ENCODE assay signal across 18 cellular contexts in the genomic region with DNA sequence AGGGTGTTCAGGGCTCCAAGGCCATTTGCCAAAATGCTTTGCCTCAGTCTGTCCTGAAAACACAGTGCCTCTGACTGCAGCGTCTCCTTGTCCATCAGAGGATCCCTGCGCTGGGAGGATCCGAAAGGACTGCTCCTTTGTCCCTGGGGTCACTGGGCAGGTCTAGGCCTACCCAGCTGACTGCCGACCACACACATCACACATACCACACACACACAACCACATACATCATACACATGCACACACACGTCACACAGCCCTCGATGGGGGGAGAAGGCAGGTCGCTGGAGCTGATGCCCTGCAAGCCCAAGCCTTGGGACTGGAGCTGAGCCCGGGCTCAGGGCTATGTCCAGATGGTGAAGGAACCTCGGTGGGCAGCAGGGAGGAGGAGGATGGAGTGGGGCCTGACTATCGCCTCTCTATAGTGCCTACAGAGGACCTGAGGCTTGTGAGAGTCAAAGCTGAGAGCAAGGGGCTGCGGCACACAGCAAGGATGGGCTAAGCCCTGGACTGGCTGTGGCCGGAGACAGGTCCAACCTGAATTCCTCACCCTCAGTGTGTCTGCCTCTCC. TPM values are rescaled to one million over a fixed set of nuclear protein-coding genes. Genes with fewer than 3 reads are reported as not detected.
DNase-seq lines count a peak whose midpoint lies in the region; ATAC-seq, FAIRE-seq and TF ChIP-seq lines count a peak whose summit lies in the region.
"Had no signal": no experiment of that assay in that cellular context is flagged by ENCODE, and none has a peak within 500 bp of the region (broad histone marks: within the 10 kb centered on the region; RNA-seq: fewer than 3 reads in every experiment).

No MANE protein-coding gene starts in this region.

- H3K4me3 ChIP-seq in kidney (ENCODE audit: low read length in 2 of 2) = no peak overlapping the region
- no peak overlapping the region for H3K4me3 ChIP-seq in effector memory CD4-positive, alpha-beta T cell (ENCODE audit: insufficient read depth, low read depth, low read length, poor library complexity, severe bottlenecking)
- no peak overlapping the region for H3K4me3 ChIP-seq in foreskin fibroblast (ENCODE audit: low read depth in 1 of 2, low read length in 2 of 2)

- H3K9ac ChIP-seq in kidney (ENCODE audit: low read length in 2 of 2) = no peak overlapping the region

- peak; percentile 52 for DNase-seq in activated CD8-positive, alpha-beta memory T cell treated with anti-CD3 and anti-CD28 coated beads, Interleukin-2, amount 50 U/mL, for 48 hours
- no peak for DNase-seq in activated CD8-positive, alpha-beta memory T cell treated with anti-CD3 and anti-CD28 coated beads, Interleukin-2, amount 10 ng/mL, durations not matched to agents 7 days and 5 days
- DNase-seq in RWPE1 (ENCODE audit: low spot score) (no peak), kidney (peak; percentile 82), foreskin fibroblast (no peak)
- DNase-seq in effector memory CD4-positive, alpha-beta T cell = no peak
- DNase-seq: amniotic stem cell; CD8-positive, alpha-beta T cell; NCI-H2081; NCI-H69; stimulated activated CD4-positive, alpha-beta T cell treated with anti-CD3 and anti-CD28 coated beads, Interleukin-2, amount 100 ng/mL, for 24 hours had no signal

- H3K27ac Mint-ChIP-seq in activated CD8-positive, alpha-beta memory T cell treated with anti-CD3 and anti-CD28 coated beads, Interleukin-2, amount 10 ng/mL, durations not matched to agents 7 days and 5 days = no peak overlapping the region
- H3K27ac Mint-ChIP-seq in stimulated activated memory B cell treated with anti-CD40 and anti-IgM and Interleukin-4, amounts not matched to agents 10 μg/mL and 1 μg/mL and 100 μg/mL, for 72 hours = no peak overlapping the region
- H3K27ac Mint-ChIP-seq: CD8-positive, alpha-beta T cell; IgD-negative memory B cell; nephron had no signal

- no peaks in the 10 kb centered on the region for H3K9me3 Mint-ChIP-seq in activated CD8-positive, alpha-beta memory T cell treated with anti-CD3 and anti-CD28 coated beads, Interleukin-2, amount 10 ng/mL, durations not matched to agents 7 days and 5 days (ENCODE audit: low read depth)
- no peaks in the 10 kb centered on the region for H3K9me3 Mint-ChIP-seq in stimulated activated memory B cell treated with anti-CD40 and anti-IgM and Interleukin-4, amounts not matched to agents 10 μg/mL and 1 μg/mL and 100 μg/mL, for 72 hours
- H3K9me3 Mint-ChIP-seq: CD8-positive, alpha-beta T cell; IgD-negative memory B cell; nephron had no signal

- H3K9me3 ChIP-seq in kidney (ENCODE audit: control insufficient read depth in 1 of 2, low read length in 2 of 2) = no peaks in the 10 kb centered on the region
- no peaks in the 10 kb centered on the region for H3K9me3 ChIP-seq in effector memory CD4-positive, alpha-beta T cell (ENCODE audit: control insufficient read depth, low read length)

- ATAC-seq in activated CD8-positive, alpha-beta memory T cell treated with anti-CD3 and anti-CD28 coated beads, Interleukin-2, amount 10 ng/mL, durations not matched to agents 7 days and 5 days = no peak
- peak; percentile 14 for ATAC-seq in stimulated activated memory B cell treated with anti-CD40 and anti-IgM and Interleukin-4, amounts not matched to agents 10 μg/mL and 1 μg/mL and 100 μg/mL, for 72 hours
- ATAC-seq in HG03175 (IDR thresholded peaks at IDR 0.05; ENCODE audit: unreplicated experiment) = no peak
- ATAC-seq: CD8-positive, alpha-beta T cell had no signal

- no peak for TF ChIP-seq CTCF in RWPE1 (conservative IDR thresholded peaks at IDR 0.05; ENCODE audit: low read depth)
- no peak for TF ChIP-seq CTCF in kidney (IDR thresholded peaks at IDR 0.05; ENCODE audit: borderline replicate concordance, extremely low read depth, insufficient read depth)
- TF ChIP-seq CTCF in foreskin fibroblast (IDR thresholded peaks at IDR 0.05; ENCODE audit: low read depth, low read length) = no peak

- CTCF ChIA-PET in activated CD8-positive, alpha-beta memory T cell treated with anti-CD3 and anti-CD28 coated beads, Interleukin-2, amount 10 ng/mL, durations not matched to agents 7 days and 5 days (lab: Charles Lee) = interaction anchor here (0.8 kb wide), 2 partner anchors 9 to 12 kb away, joined by 3 to 4 read pairs; no protein-coding TSS in a partner anchor
- CTCF ChIA-PET in RWPE1 (lab: Yijun Ruan, JAX) = no interaction called here

- intact Hi-C loops in kidney (cut with DNase I) = no loop called here

- no peak overlapping the region for H3K4me3 Mint-ChIP-seq in activated CD8-positive, alpha-beta memory T cell treated with anti-CD3 and anti-CD28 coated beads, Interleukin-2, amount 10 ng/mL, durations not matched to agents 7 days and 5 days
- H3K4me3 Mint-ChIP-seq in stimulated activated memory B cell treated with anti-CD40 and anti-IgM and Interleukin-4, amounts not matched to agents 10 μg/mL and 1 μg/mL and 100 μg/mL, for 72 hours = no peak overlapping the region
- H3K4me3 Mint-ChIP-seq: CD8-positive, alpha-beta T cell; IgD-negative memory B cell; nephron had no signal

- no peak for FAIRE-seq in kidney (lab: Jason Lieb, UNC)
- FAIRE-seq: endothelial cell of umbilical vein, frontal cortex had no signal

- no peaks in the 10 kb centered on the region for H3K27me3 ChIP-seq in effector memory CD4-positive, alpha-beta T cell (replicated peaks; ENCODE audit: control insufficient read depth, insufficient read depth, low read length, poor library complexity, severe bottlenecking)

- H3K27ac ChIP-seq in RWPE1 = peak overlapping the region; percentile 41
- H3K27ac ChIP-seq in kidney (ENCODE audit: low read depth in 2 of 2, low read length in 2 of 2) = no peak overlapping the region
- H3K27ac ChIP-seq in effector memory CD4-positive, alpha-beta T cell (ENCODE audit: insufficient read depth, low read length, poor library complexity, severe bottlenecking) = no peak overlapping the region
- H3K27ac ChIP-seq: VCaP had no signal

- H3K36me3 Mint-ChIP-seq in activated CD8-positive, alpha-beta memory T cell treated with anti-CD3 and anti-CD28 coated beads, Interleukin-2, amount 10 ng/mL, durations not matched to agents 7 days and 5 days = no peaks in the 10 kb centered on the region
- H3K36me3 Mint-ChIP-seq in stimulated activated memory B cell treated with anti-CD40 and anti-IgM and Interleukin-4, amounts not matched to agents 10 μg/mL and 1 μg/mL and 100 μg/mL, for 72 hours = no peaks in the 10 kb centered on the region
- H3K36me3 Mint-ChIP-seq: CD8-positive, alpha-beta T cell; IgD-negative memory B cell had no signal

- H3K4me1 Mint-ChIP-seq in activated CD8-positive, alpha-beta memory T cell treated with anti-CD3 and anti-CD28 coated beads, Interleukin-2, amount 10 ng/mL, durations not matched to agents 7 days and 5 days = no peaks in the 10 kb centered on the region
- H3K4me1 Mint-ChIP-seq in stimulated activated memory B cell treated with anti-CD40 and anti-IgM and Interleukin-4, amounts not matched to agents 10 μg/mL and 1 μg/mL and 100 μg/mL, for 72 hours = no peaks in the 10 kb centered on the region
- H3K4me1 Mint-ChIP-seq: IgD-negative memory B cell, nephron had no signal

- H3K4me1 ChIP-seq in kidney (ENCODE audit: control insufficient read depth in 1 of 2, insufficient read depth in 1 of 2, low read depth in 1 of 2, low read length in 2 of 2) = peaks cover 0 to 4% of the 10 kb centered on the region in 2 donors
- no peaks in the 10 kb centered on the region for H3K4me1 ChIP-seq in effector memory CD4-positive, alpha-beta T cell (ENCODE audit: control insufficient read depth, insufficient read depth, low read length, poor library complexity, severe bottlenecking)

- POLR2A ChIA-PET in RWPE1 (lab: Yijun Ruan, JAX; ENCODE audit: low non-redundant PET) = no interaction called here

- peaks cover 4% of the 10 kb centered on the region for H3K27me3 Mint-ChIP-seq in activated CD8-positive, alpha-beta memory T cell treated with anti-CD3 and anti-CD28 coated beads, Interleukin-2, amount 10 ng/mL, durations not matched to agents 7 days and 5 days
- no peaks in the 10 kb centered on the region for H3K27me3 Mint-ChIP-seq in stimulated activated memory B cell treated with anti-CD40 and anti-IgM and Interleukin-4, amounts not matched to agents 10 μg/mL and 1 μg/mL and 100 μg/mL, for 72 hours
- H3K27me3 Mint-ChIP-seq: IgD-negative memory B cell had no signal

- H3K36me3 ChIP-seq in kidney (ENCODE audit: control insufficient read depth in 1 of 2, insufficient read depth in 2 of 2, low read length in 2 of 2) = no peaks in the 10 kb centered on the region
- H3K36me3 ChIP-seq in effector memory CD4-positive, alpha-beta T cell (ENCODE audit: control insufficient read depth, insufficient read depth, low read length) = no peaks in the 10 kb centered on the region

RNA-seq across cellular contexts. Expression of a gene that starts 29.1 kb away (rescaled TPM):
- total RNA-seq in activated CD8-positive, alpha-beta memory T cell treated with anti-CD3 and anti-CD28 coated beads, Interleukin-2, amount 10 ng/mL, durations not matched to agents 7 days and 5 days = not detected
- 12.6 TPM for total RNA-seq in kidney
- polyA plus RNA-seq in kidney (ENCODE audit: insufficient read depth, low read depth, low replicate concordance) = 8.5 TPM
- total RNA-seq: CD8-positive, alpha-beta T cell; endothelial cell of umbilical vein had no signal
- polyA plus RNA-seq: endothelial cell of umbilical vein, IgD-negative memory B cell had no signal

RNA-seq across cellular contexts. Expression of a gene that starts 51.6 kb away (rescaled TPM):
- 1 to 10 TPM in 1 of 2 experiments, under 1 TPM in 1; 0.33 to 1.5 TPM for total RNA-seq in activated CD8-positive, alpha-beta memory T cell treated with anti-CD3 and anti-CD28 coated beads, Interleukin-2, amount 10 ng/mL, durations not matched to agents 7 days and 5 days
- total RNA-seq in kidney = 12.7 TPM
- polyA plus RNA-seq in kidney (ENCODE audit: insufficient read depth, low read depth, low replicate concordance) = 2.1 TPM

Comparison
In these comparisons a context has a peak if more than half of its experiments do, and no peak if none do; other contexts are left out.
1. DNase-seq: peak in activated CD8-positive, alpha-beta memory T cell treated with anti-CD3 and anti-CD28 coated beads, Interleukin-2, amount 50 U/mL, for 48 hours (single experiment) and kidney (single experiment); none in activated CD8-positive, alpha-beta memory T cell treated with anti-CD3 and anti-CD28 coated beads, Interleukin-2, amount 10 ng/mL, durations not matched to agents 7 days and 5 days (single experiment), RWPE1 (single experiment), effector memory CD4-positive, alpha-beta T cell (0 of 3) and foreskin fibroblast (0 of 2).
2. RNA of a gene that starts 29.1 kb away (total RNA-seq): 12.6 TPM in kidney (single experiment); not detected in activated CD8-positive, alpha-beta memory T cell treated with anti-CD3 and anti-CD28 coated beads, Interleukin-2, amount 10 ng/mL, durations not matched to agents 7 days and 5 days; every median in the first group is over 10 times any median in the second.